In the genomic region with DNA sequence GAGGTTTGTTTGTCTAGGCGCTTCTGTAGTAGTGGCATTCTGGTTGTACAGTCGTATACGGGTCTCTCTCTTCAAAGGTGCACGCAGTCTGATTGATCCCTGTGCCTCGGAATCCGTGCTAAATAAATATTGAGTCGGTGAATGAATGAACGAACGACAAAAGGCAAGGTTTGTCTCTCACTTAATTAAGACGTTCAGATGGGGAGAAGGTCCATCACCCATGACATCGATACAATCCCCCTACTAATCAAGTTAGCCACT, we compare ENCODE assay signal across 8 cellular contexts. TPM values are rescaled to one million over a fixed set of nuclear protein-coding genes. Genes with fewer than 3 reads are reported as not detected.
DNase-seq lines count a peak whose midpoint lies in the region; ATAC-seq, FAIRE-seq and TF ChIP-seq lines count a peak whose summit lies in the region.

No MANE protein-coding gene starts in this region.

- H3K9me3 ChIP-seq in cardiac muscle cell (ENCODE audit: low read depth) (no peaks in the 10 kb centered on the region), PC-9 (ENCODE audit: insufficient read depth, low read depth) (no peaks in the 10 kb centered on the region), endothelial cell of umbilical vein (replicated peaks; ENCODE audit: control insufficient read depth, insufficient read depth, low read length) (no peaks in the 10 kb centered on the region)

- H3K4me1 ChIP-seq in cardiac muscle cell (ENCODE audit: low read depth) (peaks cover 6% of the 10 kb centered on the region), PC-9 (replicated peaks; ENCODE audit: insufficient read depth) (peaks cover 26% of the 10 kb centered on the region), endothelial cell of umbilical vein (ENCODE audit: control insufficient read depth, extremely low read depth, insufficient read depth, low read length) (peaks cover 23% of the 10 kb centered on the region), rectal smooth muscle tissue (ENCODE audit: control insufficient read depth, insufficient read depth, low read length) (peaks cover 12% of the 10 kb centered on the region)

- H4K20me1 ChIP-seq in PC-9 (ENCODE audit: insufficient read depth) (no peaks in the 10 kb centered on the region; the same call in 1 of the 2 replicates), endothelial cell of umbilical vein (replicated peaks; ENCODE audit: control insufficient read depth, extremely low read depth, insufficient read depth, low read length) (no peaks in the 10 kb centered on the region)

- H3K4me2 ChIP-seq in PC-9 = peak overlapping the region; percentile 91
- H3K4me2 ChIP-seq in endothelial cell of umbilical vein (ENCODE audit: insufficient read depth, low read length) = peak overlapping the region; percentile 71

- H3K36me3 ChIP-seq in cardiac muscle cell = no peaks in the 10 kb centered on the region
- no peaks in the 10 kb centered on the region for H3K36me3 ChIP-seq in PC-9 (ENCODE audit: low read depth)
- H3K36me3 ChIP-seq in endothelial cell of umbilical vein (ENCODE audit: control insufficient read depth in 2 of 2, extremely low read depth in 1 of 2, insufficient read depth in 2 of 2, low read length in 2 of 2) = no peaks in the 10 kb centered on the region
- no peaks in the 10 kb centered on the region for H3K36me3 ChIP-seq in rectal smooth muscle tissue (ENCODE audit: control insufficient read depth, insufficient read depth, low read length)

- H3K9ac ChIP-seq in endothelial cell of umbilical vein (replicated peaks; ENCODE audit: extremely low read depth, insufficient read depth, low read length) = peak overlapping the region; percentile 35
- H3K9ac ChIP-seq in rectal smooth muscle tissue (ENCODE audit: low read length) = peak overlapping the region; percentile 32

- H3F3A ChIP-seq in PC-9 (ENCODE audit: insufficient read depth, low read depth) = peaks cover 11% of the 10 kb centered on the region

- H3K9me2 ChIP-seq in PC-9 (ENCODE audit: insufficient read depth) = no peaks in the 10 kb centered on the region

- H2AFZ ChIP-seq in PC-9 (peak overlapping the region; percentile 94), endothelial cell of umbilical vein (ENCODE audit: low read depth, low read length) (peak overlapping the region; percentile 81)

- POLR2A ChIA-PET in PC-9 (lab: Charles Lee; ENCODE audit: unreplicated experiment) (no interaction called here), endothelial cell of umbilical vein (lab: Charles Lee) (no interaction called here)

- CTCF ChIA-PET in PC-9 (lab: Charles Lee) = no interaction called here
- CTCF ChIA-PET in endothelial cell of umbilical vein (lab: Charles Lee) = interaction anchor here (1.5 kb wide), 1 partner anchor 71 kb away, joined by 4 read pairs; no protein-coding TSS in a partner anchor

- peaks cover 27% of the 10 kb centered on the region for H3K79me2 ChIP-seq in PC-9 (ENCODE audit: low read depth)
- no peaks in the 10 kb centered on the region for H3K79me2 ChIP-seq in endothelial cell of umbilical vein (ENCODE audit: control insufficient read depth, insufficient read depth, low read length)

- H3K27me3 ChIP-seq in cardiac muscle cell = no peaks in the 10 kb centered on the region
- H3K27me3 ChIP-seq in PC-9 (ENCODE audit: insufficient read depth, low read depth) = no peaks in the 10 kb centered on the region
- no peaks in the 10 kb centered on the region for H3K27me3 ChIP-seq in endothelial cell of umbilical vein (ENCODE audit: control insufficient read depth in 2 of 2, insufficient read depth in 2 of 2, low read length in 2 of 2)
- no peaks in the 10 kb centered on the region for H3K27me3 ChIP-seq in rectal smooth muscle tissue (ENCODE audit: control insufficient read depth, insufficient read depth, low read length)

- dilution Hi-C loops in endothelial cell of umbilical vein (cut with MboI; ENCODE audit: extremely low pct_ligation_motif_present, low sequenced_read_pairs) = no loop called here

- intact Hi-C loops in cardiac septum (cut with DNase I) = no loop called here
- intact Hi-C loops in PC-9 (cut with micrococcal nuclease; ENCODE audit: unreplicated experiment) = loop anchor here (5.0 to 10.0 kb wide), 4 partner anchors 37 to 291 kb away; no protein-coding TSS in a partner anchor
- intact Hi-C loops in endothelial cell of umbilical vein (cut with micrococcal nuclease) = loop anchor here (5.0 kb wide), 2 partner anchors 237 to 862 kb away; no protein-coding TSS in a partner anchor

- FAIRE-seq in endothelial cell of umbilical vein (lab: Jason Lieb, UNC) = no peak

- BruUV-seq in PC-9 (replicated peaks; lab: Mats Ljungman, UMichigan) (TSS peak; percentile 84), endothelial cell of umbilical vein (replicated peaks; lab: Mats Ljungman, UMichigan) (TSS peak; percentile 74)

- TF ChIP-seq CTCF in cardiac muscle cell (IDR thresholded peaks at IDR 0.05; ENCODE audit: low read depth, low read length) (no peak), PC-9 (conservative IDR thresholded peaks at IDR 0.05) (no peak), endothelial cell of umbilical vein (IDR thresholded peaks at IDR 0.05; ENCODE audit: extremely low read depth in 1 of 2, insufficient read depth in 1 of 2, low read depth in 1 of 2, low read length in 2 of 2) (no peak)

- no peak for TF ChIP-seq POLR2A in endothelial cell of umbilical vein (IDR thresholded peaks at IDR 0.05; ENCODE audit: low read depth, low read length)

- peak overlapping the region; percentile 99 for H3K4me3 ChIP-seq in cardiac muscle cell
- peak overlapping the region; percentile 61 for H3K4me3 ChIP-seq in PC-9
- peak overlapping the region; percentile 7 to 72 (median 48) for H3K4me3 ChIP-seq in endothelial cell of umbilical vein (replicated peaks in 1 of 3; ENCODE audit: insufficient read depth in 1 of 3, low read depth in 1 of 3, low read length in 3 of 3)
- H3K4me3 ChIP-seq in rectal smooth muscle tissue (ENCODE audit: low read length) = peak overlapping the region; percentile 95

- H3K27ac ChIP-seq in cardiac muscle cell = no peak overlapping the region
- no peak overlapping the region for H3K27ac ChIP-seq in PC-9
- H3K27ac ChIP-seq in endothelial cell of umbilical vein (ENCODE audit: insufficient read depth, low read depth, low read length) = no peak overlapping the region
- no peak overlapping the region for H3K27ac ChIP-seq in rectal smooth muscle tissue (ENCODE audit: low read depth, low read length)

- no peak for ATAC-seq in activated CD4-positive, CD25-positive, alpha-beta regulatory T cell treated with anti-CD3 and anti-CD28 coated beads, Interleukin-2, amount 50 U/mL, for 24 hours

- DNase-seq in cardiac muscle cell (ENCODE audit: low read depth in 1 of 2, low spot score in 1 of 2) (peak in 1 of 2 donors; percentile 3), cardiac septum (ENCODE audit: low spot score) (no peak), PC-9 (no peak), endothelial cell of umbilical vein (ENCODE audit: low read depth, low spot score) (no peak), hippocampal formation (lab: John Stamatoyannopoulos, UW) (no peak)
- no peak for DNase-seq in stimulated activated CD4-positive, alpha-beta T cell treated with anti-CD3 and anti-CD28 coated beads, Interleukin-1b, Interleukin-23, amount 100 ng/mL, for 48 hours

- no peaks in the 10 kb centered on the region for H3K9me1 ChIP-seq in endothelial cell of umbilical vein (replicated peaks; ENCODE audit: control insufficient read depth, extremely low read depth, insufficient read depth, low read length)

TF ChIP-seq in endothelial cell of umbilical vein, 7 proteins besides CTCF, POLR2A, EP300 and RAD21:
- TF ChIP-seq EZH2 (IDR thresholded peaks at IDR 0.05; ENCODE audit: borderline replicate concordance, low read depth, low read length, severe bottlenecking) (no peak), MYC (IDR thresholded peaks at IDR 0.05; ENCODE audit: low read depth, low read length) (no peak), JUN (IDR thresholded peaks at IDR 0.05; ENCODE audit: borderline replicate concordance, insufficient read depth, insufficient read length, low read depth) (no peak)

RNA-seq across cellular contexts. Expression of a gene that starts 0.5 kb away (rescaled TPM):
- total RNA-seq in cardiac muscle cell (11.6 and 11.9 TPM in 2 replicates), cardiac septum (20.2 TPM), PC-9 (2021) (16.9 and 21.9 TPM in 2 replicates), endothelial cell of umbilical vein (8.8 and 9.4 TPM in 2 replicates)
- polyA plus RNA-seq in cardiac muscle cell (5.8 and 18.0 TPM in 2 replicates), endothelial cell of umbilical vein (1.7 and 2.7 TPM in 2 replicates)
- polyA plus RNA-seq in endothelial cell of umbilical vein (2011; cell fraction: cytosol; rRNA removed) = 2.6 and 3.5 TPM in 2 replicates
- polyA plus RNA-seq in endothelial cell of umbilical vein (2011; cell fraction: nucleus; rRNA removed) = 19.1 and 20.5 TPM in 2 replicates
- 3.1 and 3.2 TPM in 2 replicates for polyA plus RNA-seq in endothelial cell of umbilical vein (2012)
- polyA minus RNA-seq in endothelial cell of umbilical vein = 19.8 and 24.7 TPM in 2 replicates
- 3.6 TPM for polyA minus RNA-seq in endothelial cell of umbilical vein (2011; cell fraction: cytosol; rRNA and poly(A)+ RNA removed)
- polyA minus RNA-seq in endothelial cell of umbilical vein (2011; cell fraction: nucleus; rRNA and poly(A)+ RNA removed) = 28.2 and 28.6 TPM in 2 replicates

Comparison
In these comparisons a context has a peak if more than half of its experiments do, and no peak if none do; other contexts are left out.
1. H3K4me3 ChIP-seq: peak in every context shown above with its lines; median percentile 99 in cardiac muscle cell; 95 in rectal smooth muscle tissue; 61 in PC-9; 48 in endothelial cell of umbilical vein.